25 cellular contexts compared by ENCODE assay signal in the genomic region with DNA sequence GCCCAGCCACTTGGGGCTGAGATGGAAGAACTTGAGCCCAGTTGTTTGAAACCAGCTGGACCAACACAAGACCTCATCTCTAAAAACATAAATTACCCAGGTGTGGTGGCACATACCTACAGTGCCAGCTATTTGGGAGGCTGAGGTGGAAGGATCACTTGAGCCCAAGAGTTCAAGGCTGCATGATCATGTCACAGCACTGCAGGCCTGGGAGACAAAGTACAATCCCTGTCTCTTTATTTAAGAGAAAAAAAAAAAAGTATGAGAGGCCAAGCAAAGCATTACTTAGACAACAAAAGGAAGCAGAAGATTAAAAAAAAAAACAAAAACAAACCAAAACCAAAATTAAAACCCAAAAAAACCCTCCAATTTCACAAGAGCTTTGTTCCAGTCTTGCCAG. TPM values are rescaled to one million over a fixed set of nuclear protein-coding genes. Genes with fewer than 3 reads are reported as not detected.
DNase-seq lines count a peak whose midpoint lies in the region; ATAC-seq and TF ChIP-seq lines count a peak whose summit lies in the region.
"Had no signal": no experiment of that assay in that cellular context is flagged by ENCODE, and none has a peak within 500 bp of the region (broad histone marks: within the 10 kb centered on the region; RNA-seq: fewer than 3 reads in every experiment).

No MANE protein-coding gene starts in this region.

- DNase-seq in activated naive CD4-positive, alpha-beta T cell treated with Interleukin-2 at 50 U/mL for 16 hours = no peak
- peak; percentile 87 for DNase-seq in MV-4-11 (lab: John Stamatoyannopoulos, UW)
- no peak for DNase-seq in smooth muscle cell (lab: John Stamatoyannopoulos, UW; ENCODE audit: unreplicated experiment)
- DNase-seq in DMS153 treated with DMSO at 0.1 percent for 48 hours (lab: John Stamatoyannopoulos, UW; ENCODE audit: unreplicated experiment) = no peak
- DNase-seq: activated CD4-positive, alpha-beta T cell treated with anti-CD3 and anti-CD28 coated beads for 1 hour; activated CD8-positive, alpha-beta memory T cell treated with anti-CD3 and anti-CD28 coated beads, Interleukin-2, amount 50 U/mL, for 4 hours; activated gamma-delta T cell treated with Interleukin-2 at 50 U/mL for 16 hours; aorta; caudate nucleus; CD4-positive, alpha-beta memory T cell; DMS79; erythroblast; foreskin fibroblast; KG1; NCI-H187; NCI-H226; NCI-H774; OCI-M1 had no signal

- H3K79me2 ChIP-seq in smooth muscle cell (ENCODE audit: low read depth) = peaks cover 98% of the 10 kb centered on the region

- peaks cover 17% of the 10 kb centered on the region for H3K36me3 ChIP-seq in smooth muscle cell (ENCODE audit: low read depth)

- no peaks in the 10 kb centered on the region for H3K9me3 Mint-ChIP-seq in activated naive CD4-positive, alpha-beta T cell treated with anti-CD3 and anti-CD28 coated beads, Interleukin-2, amount 50 U/mL, for 24 hours
- no peaks in the 10 kb centered on the region for H3K9me3 Mint-ChIP-seq in dendritic cell treated with granulocyte-macrophage colony-stimulating factor and Interleukin-4, amounts not matched to agents 40 ng/mL and 50 ng/mL, for 4 days
- H3K9me3 Mint-ChIP-seq: CD4-positive, alpha-beta memory T cell; mesothelial cell of epicardium had no signal

- H2AFZ ChIP-seq in smooth muscle cell (ENCODE audit: low read depth) = no peak overlapping the region

- peaks cover 4% of the 10 kb centered on the region for H3K36me3 Mint-ChIP-seq in activated naive CD4-positive, alpha-beta T cell treated with anti-CD3 and anti-CD28 coated beads, Interleukin-2, amount 50 U/mL, for 24 hours
- H3K36me3 Mint-ChIP-seq in dendritic cell treated with granulocyte-macrophage colony-stimulating factor and Interleukin-4, amounts not matched to agents 40 ng/mL and 50 ng/mL, for 4 days (ENCODE audit: low read depth) = peaks cover 83% of the 10 kb centered on the region

- H3K27me3 Mint-ChIP-seq in activated naive CD4-positive, alpha-beta T cell treated with anti-CD3 and anti-CD28 coated beads, Interleukin-2, amount 50 U/mL, for 24 hours = no peaks in the 10 kb centered on the region
- no peaks in the 10 kb centered on the region for H3K27me3 Mint-ChIP-seq in dendritic cell treated with granulocyte-macrophage colony-stimulating factor and Interleukin-4, amounts not matched to agents 40 ng/mL and 50 ng/mL, for 4 days
- H3K27me3 Mint-ChIP-seq: CD4-positive, alpha-beta memory T cell; progenitor cell of endocrine pancreas had no signal

- no peak overlapping the region for H3K4me3 Mint-ChIP-seq in activated naive CD4-positive, alpha-beta T cell treated with anti-CD3 and anti-CD28 coated beads, Interleukin-2, amount 50 U/mL, for 24 hours
- H3K4me3 Mint-ChIP-seq in dendritic cell treated with granulocyte-macrophage colony-stimulating factor and Interleukin-4, amounts not matched to agents 40 ng/mL and 50 ng/mL, for 4 days = no peak overlapping the region
- H3K4me3 Mint-ChIP-seq: CD4-positive, alpha-beta memory T cell; mesothelial cell of epicardium had no signal

- intact Hi-C loops in dendritic cell treated with granulocyte-macrophage colony-stimulating factor and Interleukin-4, amounts not matched to agents 40 ng/mL and 50 ng/mL, for 4 days (cut with micrococcal nuclease) = loop anchor here (5.0 to 10.0 kb wide), 2 partner anchors 36 to 59 kb away; no protein-coding TSS in a partner anchor

- peaks cover 41% of the 10 kb centered on the region for H3K4me1 Mint-ChIP-seq in activated naive CD4-positive, alpha-beta T cell treated with anti-CD3 and anti-CD28 coated beads, Interleukin-2, amount 50 U/mL, for 24 hours
- H3K4me1 Mint-ChIP-seq in dendritic cell treated with granulocyte-macrophage colony-stimulating factor and Interleukin-4, amounts not matched to agents 40 ng/mL and 50 ng/mL, for 4 days (ENCODE audit: low read depth) = peaks cover 58% of the 10 kb centered on the region

- no peak overlapping the region for H3K4me3 ChIP-seq in smooth muscle cell

- H3F3A ChIP-seq in smooth muscle cell (ENCODE audit: low read depth) = peaks cover 8% of the 10 kb centered on the region

- no peaks in the 10 kb centered on the region for H3K9me3 ChIP-seq in smooth muscle cell (replicated peaks; ENCODE audit: low read depth)

- no peak overlapping the region for H3K9ac ChIP-seq in smooth muscle cell (ENCODE audit: low read depth)

- no peak for TF ChIP-seq CTCF in smooth muscle cell (IDR thresholded peaks at IDR 0.05; ENCODE audit: borderline replicate concordance, insufficient read depth, poor library complexity, severe bottlenecking)

- H3K27ac Mint-ChIP-seq in activated naive CD4-positive, alpha-beta T cell treated with anti-CD3 and anti-CD28 coated beads, Interleukin-2, amount 50 U/mL, for 24 hours = peak overlapping the region; percentile 0
- H3K27ac Mint-ChIP-seq in dendritic cell treated with granulocyte-macrophage colony-stimulating factor and Interleukin-4, amounts not matched to agents 40 ng/mL and 50 ng/mL, for 4 days = peak overlapping the region; percentile 59
- H3K27ac Mint-ChIP-seq: mesothelial cell of epicardium, progenitor cell of endocrine pancreas had no signal

- peak overlapping the region; percentile 19 for H3K27ac ChIP-seq in smooth muscle cell (ENCODE audit: low read depth)

- ATAC-seq in GM21529 (IDR thresholded peaks at IDR 0.05; ENCODE audit: unreplicated experiment) (no peak), HG03521 (IDR thresholded peaks at IDR 0.05; ENCODE audit: unreplicated experiment) (no peak)
- ATAC-seq: Right ventricle myocardium inferior had no signal

- H4K20me1 ChIP-seq in smooth muscle cell (ENCODE audit: low read depth) = peaks cover 99% of the 10 kb centered on the region

- H3K4me1 ChIP-seq in smooth muscle cell (ENCODE audit: low read depth) = peaks cover 3% of the 10 kb centered on the region

- H3K4me2 ChIP-seq in smooth muscle cell = no peak overlapping the region

- no peaks in the 10 kb centered on the region for H3K27me3 ChIP-seq in smooth muscle cell (ENCODE audit: low read depth)

RNA-seq across cellular contexts. Expression of gene GPX1, which starts 15.4 kb away (rescaled TPM):
- 148 and 173 TPM in 2 replicates for total RNA-seq in smooth muscle cell
- 247 and 301 TPM in 2 replicates for polyA plus RNA-seq in smooth muscle cell

RNA-seq across cellular contexts. Expression of gene USP4, which starts 33.7 kb away (rescaled TPM):
- total RNA-seq in smooth muscle cell = 23.8 and 28.3 TPM in 2 replicates
- polyA plus RNA-seq in smooth muscle cell = 25.6 and 36.1 TPM in 2 replicates

RNA-seq across cellular contexts. Expression of gene RHOA, which starts 38.2 kb away (rescaled TPM):
- 530 and 556 TPM in 2 replicates for total RNA-seq in smooth muscle cell
- polyA plus RNA-seq in smooth muscle cell = 440 and 447 TPM in 2 replicates

RNA-seq across cellular contexts. Expression of gene TCTA, which starts 38.7 kb away (rescaled TPM):
- total RNA-seq in smooth muscle cell = 4.3 and 11.0 TPM in 2 replicates
- polyA plus RNA-seq in smooth muscle cell = 12.8 and 13.6 TPM in 2 replicates

RNA-seq across cellular contexts. Expression of gene AMT, which starts 48.7 kb away (rescaled TPM):
- total RNA-seq in smooth muscle cell = 10.9 and 16.1 TPM in 2 replicates
- polyA plus RNA-seq in smooth muscle cell = 19.3 and 21.6 TPM in 2 replicates
